ENCODE assay signal across 8 cellular contexts in genomic region chr2:111395350-111396128, GRCh38.
DNase-seq lines count a peak whose midpoint lies in the region; FAIRE-seq and TF ChIP-seq lines count a peak whose summit lies in the region.
"Not testable (repeated sequence)": the region's sequence is repeated elsewhere in the genome, so short reads cannot be mapped to it uniquely, and the experiment has no call there.

No MANE protein-coding gene starts in this region.

- DNase-seq in BJ (ENCODE audit: low read depth) (peak; percentile 19), NCI-H226 (peak; percentile 5), kidney tubule cell (ENCODE audit: low spot score) (peak; percentile 12), spleen (peak; percentile 77)
- peak; percentile 39 for DNase-seq in activated CD4-positive, alpha-beta memory T cell treated with anti-CD3 and anti-CD28 coated beads, Interleukin-2, amount 10 ng/mL, durations not matched to agents 7 days and 5 days
- DNase-seq in stimulated activated CD8-positive, alpha-beta memory T cell treated with anti-CD3 and anti-CD28 coated beads, Interleukin-4, amount 100 ng/mL, for 48 hours, result peak; percentile 76

- H3K4me1 ChIP-seq in spleen, result not testable (repeated sequence)

- H3K27ac Mint-ChIP-seq in activated CD4-positive, alpha-beta memory T cell treated with anti-CD3 and anti-CD28 coated beads, Interleukin-2, amount 10 ng/mL, durations not matched to agents 7 days and 5 days, result not testable (repeated sequence)
- peak overlapping the region; percentile 91 for H3K27ac Mint-ChIP-seq in activated naive CD4-positive, alpha-beta T cell treated with anti-CD3 and anti-CD28 coated beads, Interleukin-2, amount 50 U/mL, for 24 hours

- TF ChIP-seq POLR2A in spleen (IDR thresholded peaks at IDR 0.05), result not testable (repeated sequence)

- not testable (repeated sequence) for H3K9me3 Mint-ChIP-seq in activated CD4-positive, alpha-beta memory T cell treated with anti-CD3 and anti-CD28 coated beads, Interleukin-2, amount 10 ng/mL, durations not matched to agents 7 days and 5 days; activated naive CD4-positive, alpha-beta T cell treated with anti-CD3 and anti-CD28 coated beads, Interleukin-2, amount 50 U/mL, for 24 hours

- 22 to 68% (median 58%) methylated on average over 6 to 8 of the region's 10 CpGs for WGBS in spleen, 5 donors

- H3K4me1 Mint-ChIP-seq in activated CD4-positive, alpha-beta memory T cell treated with anti-CD3 and anti-CD28 coated beads, Interleukin-2, amount 10 ng/mL, durations not matched to agents 7 days and 5 days; activated naive CD4-positive, alpha-beta T cell treated with anti-CD3 and anti-CD28 coated beads, Interleukin-2, amount 50 U/mL, for 24 hours: not testable (repeated sequence)

- H3K27me3 Mint-ChIP-seq in activated CD4-positive, alpha-beta memory T cell treated with anti-CD3 and anti-CD28 coated beads, Interleukin-2, amount 10 ng/mL, durations not matched to agents 7 days and 5 days; activated naive CD4-positive, alpha-beta T cell treated with anti-CD3 and anti-CD28 coated beads, Interleukin-2, amount 50 U/mL, for 24 hours: not testable (repeated sequence)

- not testable (repeated sequence) for H3K4me3 ChIP-seq in BJ (ENCODE audit: low read depth, low read length); spleen

- not testable (repeated sequence) for H3K36me3 ChIP-seq in BJ (ENCODE audit: control insufficient read depth, insufficient read depth, low read length); spleen

- not testable (repeated sequence) for TF ChIP-seq CTCF in BJ (IDR thresholded peaks at IDR 0.05; ENCODE audit: insufficient read depth, low read depth, low read length); spleen (IDR thresholded peaks at IDR 0.05 in 8 of 11, conservative IDR thresholded peaks at IDR 0.05 in 3 of 11)

- H3K27me3 ChIP-seq in BJ (ENCODE audit: control insufficient read depth, insufficient read depth, low read length); spleen (replicated peaks in 1 of 7): not testable (repeated sequence)

- FAIRE-seq in endometrium (lab: Jason Lieb, UNC), result peak; percentile 48

- not testable (repeated sequence) for H3K9me3 ChIP-seq in spleen

- POLR2A ChIA-PET in BJ (lab: Charles Lee); activated CD4-positive, alpha-beta memory T cell treated with anti-CD3 and anti-CD28 coated beads, Interleukin-2, amount 10 ng/mL, durations not matched to agents 7 days and 5 days (lab: Charles Lee): not testable (repeated sequence)

- CTCF ChIA-PET in BJ (lab: Yijun Ruan, JAX); activated CD4-positive, alpha-beta memory T cell treated with anti-CD3 and anti-CD28 coated beads, Interleukin-2, amount 10 ng/mL, durations not matched to agents 7 days and 5 days (lab: Charles Lee): not testable (repeated sequence)

- H3K27ac ChIP-seq in spleen, result not testable (repeated sequence)

- H3K36me3 Mint-ChIP-seq in activated CD4-positive, alpha-beta memory T cell treated with anti-CD3 and anti-CD28 coated beads, Interleukin-2, amount 10 ng/mL, durations not matched to agents 7 days and 5 days (ENCODE audit: low read depth); activated naive CD4-positive, alpha-beta T cell treated with anti-CD3 and anti-CD28 coated beads, Interleukin-2, amount 50 U/mL, for 24 hours: not testable (repeated sequence)

- intact Hi-C loops in spleen (cut with DNase I; ENCODE audit: low total_unique reads), result not testable (repeated sequence)

- H3K4me3 Mint-ChIP-seq in activated CD4-positive, alpha-beta memory T cell treated with anti-CD3 and anti-CD28 coated beads, Interleukin-2, amount 10 ng/mL, durations not matched to agents 7 days and 5 days, result not testable (repeated sequence)
- peak overlapping the region; percentile 36 for H3K4me3 Mint-ChIP-seq in activated naive CD4-positive, alpha-beta T cell treated with anti-CD3 and anti-CD28 coated beads, Interleukin-2, amount 50 U/mL, for 24 hours

Comparison
In these comparisons a context has a peak if more than half of its experiments do, and no peak if none do; other contexts are left out.
1. DNase-seq: peak in every context shown above with its lines; median percentile 77 in spleen; 76 in stimulated activated CD8-positive, alpha-beta memory T cell treated with anti-CD3 and anti-CD28 coated beads, Interleukin-4, amount 100 ng/mL, for 48 hours; 39 in activated CD4-positive, alpha-beta memory T cell treated with anti-CD3 and anti-CD28 coated beads, Interleukin-2, amount 10 ng/mL, durations not matched to agents 7 days and 5 days; 19 in BJ; 12 in kidney tubule cell; 5 in NCI-H226.